Comparison of ENCODE assay signal across 1 cellular context in genomic region chr16:89574681-89575246, GRCh38.
TF ChIP-seq lines count a peak whose summit lies in the region.

No MANE protein-coding gene starts in this region.

TF ChIP-seq in K562, 482 proteins besides CTCF, POLR2A, EP300 and RAD21 (continued from another document):
- TF ChIP-seq ZNF740 (CRISPR knock-in tag; IDR thresholded peaks at IDR 0.05) = peak; percentile 6; the same call in 1 of the 2 replicates
- TF ChIP-seq ZNF740 (tag; IDR thresholded peaks at IDR 0.05) = no peak
- TF ChIP-seq SMAD3 (CRISPR knock-in tag; conservative IDR thresholded peaks at IDR 0.05) = no peak
- TF ChIP-seq ZNF3 (CRISPR knock-in tag; IDR thresholded peaks at IDR 0.05) = no peak
- no peak for TF ChIP-seq GTF3C2 (IDR thresholded peaks at IDR 0.05; ENCODE audit: borderline replicate concordance, extremely low read depth, insufficient read length)
- TF ChIP-seq RBM25 (IDR thresholded peaks at IDR 0.05; ENCODE audit: low read depth, low read length, severe bottlenecking) = peak; percentile 84
- TF ChIP-seq TRIM28 (IDR thresholded peaks at IDR 0.05) = no peak
- TF ChIP-seq PATZ1 (CRISPR knock-in tag; IDR thresholded peaks at IDR 0.05; ENCODE audit: borderline replicate concordance) = no peak
- TF ChIP-seq TARDBP (IDR thresholded peaks at IDR 0.05) = peak; percentile 88
- no peak for TF ChIP-seq ZFP91 (CRISPR knock-in tag; IDR thresholded peaks at IDR 0.05)
- TF ChIP-seq NR2F6 (CRISPR knock-in tag; IDR thresholded peaks at IDR 0.05) = no peak
- TF ChIP-seq USF1 (CRISPR knock-in tag; IDR thresholded peaks at IDR 0.05) = no peak
- TF ChIP-seq PBX2 (CRISPR knock-in tag; IDR thresholded peaks at IDR 0.05; ENCODE audit: low read depth) = no peak
- TF ChIP-seq PBX2 (tag; conservative IDR thresholded peaks at IDR 0.05; ENCODE audit: low read depth) = no peak
- 0 out of 2 replicates have a peak, but pooled peaks have one; percentile 11 for TF ChIP-seq RUNX1 (IDR thresholded peaks at IDR 0.05; ENCODE audit: low read depth)
- TF ChIP-seq SETDB1 (IDR thresholded peaks at IDR 0.05; ENCODE audit: low read length) = no peak
